8 cellular contexts compared by ENCODE assay signal in genomic region chr14:58299665-58300202, GRCh38. TPM values are rescaled to one million over a fixed set of nuclear protein-coding genes. Genes with fewer than 3 reads are reported as not detected.
DNase-seq lines count a peak whose midpoint lies in the region; ATAC-seq and TF ChIP-seq lines count a peak whose summit lies in the region.

No MANE protein-coding gene starts in this region.

- peak overlapping the region; percentile 30 for H3K4ac ChIP-seq in IMR-90 (ENCODE audit: low read depth, low read length)

- 0% methylated on average over 6 of the region's 15 CpGs; no CpG with 5 or more reads in 1 of the 2 experiments for WGBS in IMR-90 (ENCODE audit: extremely low coverage in 2 of 2, insufficient read length in 1 of 2), 2 experiments

- no peaks in the 10 kb centered on the region for H3K9me3 Mint-ChIP-seq in activated naive CD8-positive, alpha-beta T cell treated with anti-CD3 and anti-CD28 coated beads for 36 hours

- no peak overlapping the region for H2BK120ac ChIP-seq in IMR-90 (ENCODE audit: low read depth, low read length)

- H4K8ac ChIP-seq in IMR-90 (ENCODE audit: low read depth in 2 of 2, low read length in 2 of 2): peak overlapping the region; percentile 5 to 33; a peak in 2 of 4 replicates

- H3K4me3 Mint-ChIP-seq in activated naive CD8-positive, alpha-beta T cell treated with anti-CD3 and anti-CD28 coated beads for 36 hours: peak overlapping the region; percentile 98

- H3K27me3 ChIP-seq in IMR-90 (ENCODE audit: control insufficient read depth, insufficient read depth, low read length) (no peaks in the 10 kb centered on the region), iPS-15b (ENCODE audit: control insufficient read depth, insufficient read depth, low read length) (no peaks in the 10 kb centered on the region), skeletal muscle tissue (ENCODE audit: control insufficient read depth in 3 of 3, insufficient read depth in 3 of 3, low read length in 3 of 3) (no peaks in the 10 kb centered on the region)

- H2BK20ac ChIP-seq in IMR-90 (ENCODE audit: low read depth, low read length): no peak overlapping the region

- no peaks in the 10 kb centered on the region for H3K9me3 ChIP-seq in IMR-90 (ENCODE audit: control insufficient read depth, insufficient read depth, low read length)
- no peaks in the 10 kb centered on the region for H3K9me3 ChIP-seq in iPS-15b (ENCODE audit: control insufficient read depth, insufficient read depth, low read length)
- no peaks in the 10 kb centered on the region for H3K9me3 ChIP-seq in skeletal muscle tissue (ENCODE audit: control insufficient read depth in 3 of 3, low read length in 3 of 3)

- H2BK5ac ChIP-seq in IMR-90 (ENCODE audit: low read depth, low read length, poor library complexity, severe bottlenecking): peak overlapping the region; percentile 71

- ATAC-seq in IMR-90 (ENCODE audit: low read depth) (no peak), HG02884 (IDR thresholded peaks at IDR 0.05; ENCODE audit: unreplicated experiment) (no peak), GM19397 (IDR thresholded peaks at IDR 0.05; ENCODE audit: unreplicated experiment) (no peak)

- H4K91ac ChIP-seq in IMR-90 (ENCODE audit: insufficient read depth, low read depth, low read length): no peak overlapping the region; the same call in 1 of the 2 replicates

- peak overlapping the region; percentile 90 for H2AK9ac ChIP-seq in IMR-90 (replicated peaks; ENCODE audit: low read depth, low read length, poor library complexity)

- H3K4me2 ChIP-seq in IMR-90 (ENCODE audit: low read depth, low read length): peak overlapping the region; percentile 94

- CTCF ChIA-PET in IMR-90 (lab: Yijun Ruan, JAX): no interaction called here

- H3K27ac ChIP-seq in IMR-90 (ENCODE audit: insufficient read depth, low read length) (peak overlapping the region; percentile 66), skeletal muscle tissue (ENCODE audit: low read depth, low read length) (peak overlapping the region; percentile 92)

- DNase-seq in COLO668 (lab: John Stamatoyannopoulos, UW; ENCODE audit: unreplicated experiment) (peak; percentile 19), IMR-90 (no peak)
- no peak for DNase-seq in activated naive CD8-positive, alpha-beta T cell treated with anti-CD3 and anti-CD28 coated beads for 36 hours
- no peak for DNase-seq in stimulated activated CD4-positive, alpha-beta T cell treated with anti-CD3 and anti-CD28 coated beads, Interleukin-15, amount 100 ng/mL, for 24 hours

- H3K4me1 ChIP-seq in IMR-90 (ENCODE audit: control insufficient read depth, insufficient read depth, low read length) (no peaks in the 10 kb centered on the region), iPS-15b (ENCODE audit: control insufficient read depth, insufficient read depth, low read length) (peaks cover 2% of the 10 kb centered on the region), skeletal muscle tissue (ENCODE audit: control insufficient read depth in 3 of 3, insufficient read depth in 3 of 3, low read length in 3 of 3) (peaks cover 2 to 31% (median 16%) of the 10 kb centered on the region in 3 donors)

- intact Hi-C loops in IMR-90 (cut with micrococcal nuclease): loop anchor here (2.0 to 5.0 kb wide), 2 partner anchors 58 to 127 kb away; partner anchors contain the start of genes KIAA0586 and TIMM9

- peak overlapping the region; percentile 38 for H3K18ac ChIP-seq in IMR-90 (ENCODE audit: low read depth, low read length)

- dilution Hi-C loops in IMR-90 (cut with HindIII; ENCODE audit: low sequenced_read_pairs, unreplicated experiment): no loop called here

- no peak for TF ChIP-seq POLR2A in IMR-90 (IDR thresholded peaks at IDR 0.05; ENCODE audit: low read depth, low read length)

- BruUV-seq in IMR-90 (replicated peaks; lab: Mats Ljungman, UMichigan): no TSS peak

- H3K4me3 ChIP-seq in IMR-90 (ENCODE audit: insufficient read depth, low read depth, low read length) (peak overlapping the region; percentile 73), iPS-15b (ENCODE audit: low read depth, low read length) (peak overlapping the region; percentile 85), skeletal muscle tissue (ENCODE audit: low read length in 3 of 3) (peak overlapping the region; percentile 93 to 98 (median 97))

- TF ChIP-seq RAD21 in IMR-90 (IDR thresholded peaks at IDR 0.05; ENCODE audit: low read length): no peak

- POLR2A ChIA-PET in IMR-90 (lab: Charles Lee; ENCODE audit: unreplicated experiment): no interaction called here

- no peak for TF ChIP-seq CTCF in IMR-90 (conservative IDR thresholded peaks at IDR 0.05; ENCODE audit: low read depth, low read length)

- H3K14ac ChIP-seq in IMR-90 (replicated peaks; ENCODE audit: low read depth, low read length): peak overlapping the region; percentile 69

- H3K36me3 Mint-ChIP-seq in activated naive CD8-positive, alpha-beta T cell treated with anti-CD3 and anti-CD28 coated beads for 36 hours: peaks cover 17% of the 10 kb centered on the region

- H3K79me1 ChIP-seq in IMR-90 (ENCODE audit: low read depth in 1 of 2, low read length in 2 of 2): peaks cover 7 to 23% of the 10 kb centered on the region in 2 experiments

- H3K9me1 ChIP-seq in IMR-90 (ENCODE audit: insufficient read depth, low read length): no peaks in the 10 kb centered on the region; the same call in none of the 2 replicates

- H3K23ac ChIP-seq in IMR-90 (ENCODE audit: low read depth, low read length): peak overlapping the region; percentile 78

- H4K20me1 ChIP-seq in IMR-90 (ENCODE audit: insufficient read depth, low read length): peaks cover 29% of the 10 kb centered on the region

- H4K5ac ChIP-seq in IMR-90 (ENCODE audit: low read depth, low read length): peak overlapping the region; percentile 24; the same call in 1 of the 2 replicates

- peak overlapping the region; percentile 90 for H3K9ac ChIP-seq in IMR-90 (ENCODE audit: low read depth, low read length)
- peak overlapping the region; percentile 76 for H3K9ac ChIP-seq in iPS-15b (ENCODE audit: low read depth, low read length)
- H3K9ac ChIP-seq in skeletal muscle tissue (ENCODE audit: low read depth in 1 of 3, low read length in 3 of 3): peak overlapping the region; percentile 91 to 95 (median 94)

- no peaks in the 10 kb centered on the region for H3K27me3 Mint-ChIP-seq in activated naive CD8-positive, alpha-beta T cell treated with anti-CD3 and anti-CD28 coated beads for 36 hours

- in situ Hi-C loops in IMR-90 (cut with MboI; ENCODE audit: low sequenced_read_pairs): no loop called here

- H3K56ac ChIP-seq in IMR-90 (ENCODE audit: extremely low read depth, insufficient read depth, low read length): peak overlapping the region; percentile 79

- H3K4me1 Mint-ChIP-seq in activated naive CD8-positive, alpha-beta T cell treated with anti-CD3 and anti-CD28 coated beads for 36 hours: peaks cover 26% of the 10 kb centered on the region

- H3K36me3 ChIP-seq in IMR-90 (ENCODE audit: control insufficient read depth, insufficient read depth, low read length) (peaks cover 12% of the 10 kb centered on the region), iPS-15b (ENCODE audit: control insufficient read depth, insufficient read depth, low read length) (no peaks in the 10 kb centered on the region), skeletal muscle tissue (ENCODE audit: control insufficient read depth in 3 of 3, insufficient read depth in 3 of 3, low read length in 3 of 3) (peaks cover 0 to 9% (median 1%) of the 10 kb centered on the region in 3 donors)

- H3K27ac Mint-ChIP-seq in activated naive CD8-positive, alpha-beta T cell treated with anti-CD3 and anti-CD28 coated beads for 36 hours: peak overlapping the region; percentile 90

- H2AK5ac ChIP-seq in IMR-90 (ENCODE audit: low read depth, low read length): no peak overlapping the region; the same call in 1 of the 2 replicates

- H2AFZ ChIP-seq in IMR-90 (replicated peaks; ENCODE audit: low read length, poor library complexity): peak overlapping the region; percentile 89

- H2BK15ac ChIP-seq in IMR-90 (ENCODE audit: low read depth, low read length): no peak overlapping the region

TF ChIP-seq in IMR-90, 13 proteins besides CTCF, POLR2A, EP300 and RAD21:
- TF ChIP-seq CHD1 (IDR thresholded peaks at IDR 0.05; ENCODE audit: low read depth, low read length) (no peak), MAZ (IDR thresholded peaks at IDR 0.05; ENCODE audit: borderline replicate concordance, low read depth, low read length) (no peak), CEBPB (IDR thresholded peaks at IDR 0.05; ENCODE audit: low read depth, low read length) (no peak), MAFK (IDR thresholded peaks at IDR 0.05; ENCODE audit: low read depth, low read length) (no peak), FOS (IDR thresholded peaks at IDR 0.05; ENCODE audit: low read depth, low read length) (no peak)

RNA-seq across cellular contexts. Expression of gene ARID4A, which starts 1.4 kb away (rescaled TPM):
- total RNA-seq in IMR-90 (2012; rRNA removed) (3.8 and 6.7 TPM in 2 replicates), skeletal muscle tissue (17.7 TPM)
- polyA plus RNA-seq in IMR-90 (2012; rRNA removed): 3.3 and 3.4 TPM in 2 replicates
- 0.81 and 0.93 TPM in 2 replicates for polyA plus RNA-seq in IMR-90 (2012; cell fraction: cytosol; rRNA removed)
- 1.3 and 7.7 TPM in 2 replicates for polyA plus RNA-seq in IMR-90 (2012; cell fraction: nucleus; rRNA removed; ENCODE audit: low replicate concordance)
- total RNA-seq in activated naive CD8-positive, alpha-beta T cell treated with anti-CD3 and anti-CD28 coated beads for 36 hours: 10 to 100 TPM; 18.6 to 19.8 TPM

RNA-seq across cellular contexts. Expression of gene PSMA3, which starts 55.1 kb away (rescaled TPM):
- total RNA-seq in IMR-90 (2012; rRNA removed) (74.9 and 114 TPM in 2 replicates), skeletal muscle tissue (39.1 TPM)
- polyA plus RNA-seq in IMR-90 (2012; rRNA removed): 227 and 231 TPM in 2 replicates
- 56.9 and 192 TPM in 2 replicates for polyA plus RNA-seq in IMR-90 (2012; cell fraction: cytosol; rRNA removed)
- polyA plus RNA-seq in IMR-90 (2012; cell fraction: nucleus; rRNA removed; ENCODE audit: low replicate concordance): 13.2 and 100 TPM in 2 replicates
- total RNA-seq in activated naive CD8-positive, alpha-beta T cell treated with anti-CD3 and anti-CD28 coated beads for 36 hours: 100 to 1,000 TPM; 397 to 408 TPM
